In the genomic region with DNA sequence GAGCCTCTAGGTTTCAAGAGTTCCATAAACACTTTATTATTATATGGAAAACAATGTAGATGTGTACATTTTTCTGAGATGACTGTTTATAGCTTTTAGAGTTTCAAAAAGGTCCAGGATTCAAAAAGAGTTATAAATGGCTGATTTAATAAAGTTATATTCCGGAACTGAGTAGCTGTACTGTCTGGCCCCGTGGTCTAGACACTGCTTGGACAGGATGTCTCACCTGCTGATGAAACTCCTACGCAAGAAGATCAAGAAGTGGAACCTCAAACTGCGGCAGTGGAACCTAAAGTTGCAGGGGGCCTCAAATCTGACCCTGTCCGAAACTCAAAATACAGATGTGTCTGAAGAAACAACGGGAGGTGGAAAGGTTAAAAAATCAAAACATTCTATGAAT, we compare ENCODE assay signal across 22 cellular contexts.
DNase-seq lines count a peak whose midpoint lies in the region; ATAC-seq, FAIRE-seq and TF ChIP-seq lines count a peak whose summit lies in the region.
"Had no signal": no experiment of that assay in that cellular context is flagged by ENCODE, and none has a peak within 500 bp of the region (broad histone marks: within the 10 kb centered on the region; RNA-seq: fewer than 3 reads in every experiment).

No MANE protein-coding gene starts in this region.

- ATAC-seq in CD4-positive, CD25-positive, alpha-beta regulatory T cell (ENCODE audit: low read depth in 2 of 2) = no peak
- ATAC-seq in K562 (0 out of 3 replicates have a peak, but pooled peaks have one; percentile 22), GM18873 (IDR thresholded peaks at IDR 0.05; ENCODE audit: low FRiP score, unreplicated experiment) (no peak)
- no peak for ATAC-seq in natural killer cell treated with Interleukin-12 subunit alpha and Interleukin-12 subunit beta and Interleukin-15 and Interleukin-18, amount 100 ng/mL, for 72 hours
- ATAC-seq: A549, HepG2, Panc1 had no signal

- H3K4me1 Mint-ChIP-seq in CD4-positive, CD25-positive, alpha-beta regulatory T cell = peaks cover 4 to 20% (median 13%) of the 10 kb centered on the region in 4 donors
- H3K4me1 Mint-ChIP-seq in natural killer cell treated with Interleukin-12 subunit alpha and Interleukin-12 subunit beta and Interleukin-15 and Interleukin-18, amount 100 ng/mL, for 72 hours (ENCODE audit: low read depth in 2 of 2) = peaks cover 32 to 35% of the 10 kb centered on the region in 2 donors
- H3K4me1 Mint-ChIP-seq: B cell had no signal

- H3K9me1 ChIP-seq in K562 (ENCODE audit: control insufficient read depth, insufficient read depth, low read length) = no peaks in the 10 kb centered on the region

- no peaks in the 10 kb centered on the region for H3K9me3 ChIP-seq in CD4-positive, CD25-positive, alpha-beta regulatory T cell (ENCODE audit: control insufficient read depth in 2 of 2, low read length in 2 of 2)
- H3K9me3 ChIP-seq in OCI-LY7 (ENCODE audit: low read length) (no peaks in the 10 kb centered on the region), K562 (replicated peaks; ENCODE audit: control insufficient read depth, insufficient read depth, low read depth, low read length) (no peaks in the 10 kb centered on the region)
- H3K9me3 ChIP-seq: A549 had no signal

- no TSS peak for BruUV-seq in OCI-LY7 (replicated peaks; lab: Mats Ljungman, UMichigan)
- BruUV-seq in K562 (replicated peaks; lab: Mats Ljungman, UMichigan) = no TSS peak

- TF ChIP-seq EP300 in K562 (IDR thresholded peaks at IDR 0.05; ENCODE audit: low read length) = no peak; the same call in 1 of the 2 replicates

- in situ Hi-C loops in K562 (cut with MboI) = no loop called here

- H2AFZ ChIP-seq in OCI-LY7 (ENCODE audit: low read length) (no peak overlapping the region), K562 (ENCODE audit: low read depth, low read length) (no peak overlapping the region)

- no peak overlapping the region for H3K4me2 ChIP-seq in OCI-LY7 (ENCODE audit: low read length)
- no peak overlapping the region for H3K4me2 ChIP-seq in K562 (ENCODE audit: insufficient read depth, low read length)
- H3K4me2 ChIP-seq: A549 had no signal

- TF ChIP-seq RAD21 in K562 (CRISPR knock-in tag; conservative IDR thresholded peaks at IDR 0.05 in 1 of 2, IDR thresholded peaks at IDR 0.05 in 1 of 2) = no peak

- H3K4me3 ChIP-seq in CD4-positive, CD25-positive, alpha-beta regulatory T cell (ENCODE audit: low read depth, low read length) = no peak overlapping the region
- no peak overlapping the region for H3K4me3 ChIP-seq in OCI-LY7 (ENCODE audit: low read depth, low read length, poor library complexity, severe bottlenecking)
- H3K4me3 ChIP-seq in K562 = no peak overlapping the region
- H3K4me3 ChIP-seq: A549 had no signal

- no peaks in the 10 kb centered on the region for H3K4me1 ChIP-seq in CD4-positive, CD25-positive, alpha-beta regulatory T cell (ENCODE audit: control insufficient read depth, insufficient read depth, low read length, poor library complexity, severe bottlenecking)
- H3K4me1 ChIP-seq in OCI-LY7 (ENCODE audit: insufficient read depth, low read length, poor library complexity, severe bottlenecking) (no peaks in the 10 kb centered on the region), K562 (replicated peaks in 1 of 2; ENCODE audit: control insufficient read depth in 2 of 2, insufficient read depth in 2 of 2, low read length in 2 of 2) (no peaks in the 10 kb centered on the region)

- TF ChIP-seq CTCF in OCI-LY7 (conservative IDR thresholded peaks at IDR 0.05; ENCODE audit: low read length) (no peak), K562 (IDR thresholded peaks at IDR 0.05 in 2 of 3, conservative IDR thresholded peaks at IDR 0.05 in 1 of 3; ENCODE audit: insufficient read depth in 2 of 3, low read depth in 1 of 3, low read length in 3 of 3) (no peak)

- no peaks in the 10 kb centered on the region for H3K27me3 Mint-ChIP-seq in CD4-positive, CD25-positive, alpha-beta regulatory T cell
- no peaks in the 10 kb centered on the region for H3K27me3 Mint-ChIP-seq in natural killer cell treated with Interleukin-12 subunit alpha and Interleukin-12 subunit beta and Interleukin-15 and Interleukin-18, amount 100 ng/mL, for 72 hours
- H3K27me3 Mint-ChIP-seq: B cell had no signal

- no peak for TF ChIP-seq POLR2A in K562 (conservative IDR thresholded peaks at IDR 0.05)

- DNase-seq in CD4-positive, CD25-positive, alpha-beta regulatory T cell = no peak
- peak; percentile 24 for DNase-seq in OCI-LY7 (ENCODE audit: low spot score)
- DNase-seq in K562 (ENCODE audit: extremely low read depth in 1 of 4, low spot score in 3 of 4) = no peak
- DNase-seq in natural killer cell treated with Interleukin-12 subunit alpha and Interleukin-12 subunit beta and Interleukin-15 and Interleukin-18, amount 100 ng/mL, for 72 hours (ENCODE audit: low spot score) = no peak
- DNase-seq in activated CD4-positive, alpha-beta T cell treated with anti-CD3 and anti-CD28 coated beads, Interleukin-2, amount 50 U/mL, for 4 hours = no peak
- no peak for DNase-seq in NK-92 treated with Interleukin-12 subunit alpha and Interleukin-12 subunit beta, amount 100 ng/mL, for 24 hours (lab: John Stamatoyannopoulos, UW)
- DNase-seq in cortex of kidney (lab: John Stamatoyannopoulos, UW) = no peak
- DNase-seq: DMS79, H9, KBM-7, MM.1S, NCI-H1048, NCI-H1417 treated with DMSO at 0.1 percent for 48 hours, NCI-H187 treated with DMSO at 0.1 percent for 48 hours, NCI-H2107, NCI-H510A, NCI-H748 treated with DMSO at 0.1 percent for 48 hours had no signal

- no peaks in the 10 kb centered on the region for H3K27me3 ChIP-seq in CD4-positive, CD25-positive, alpha-beta regulatory T cell (ENCODE audit: control insufficient read depth, insufficient read depth, low read length)
- H3K27me3 ChIP-seq in K562 (ENCODE audit: control insufficient read depth in 2 of 2, insufficient read depth in 2 of 2, low read length in 2 of 2) = no peaks in the 10 kb centered on the region

- WGBS in K562 (ENCODE audit: insufficient coverage, low coverage, missing lambda C conversion rate) = 69% methylated on average over 6 of the region's 6 CpGs

- CTCF ChIA-PET in OCI-LY7 (lab: Charles Lee; ENCODE audit: unreplicated experiment) = no interaction called here
- CTCF ChIA-PET in K562 (lab: Yijun Ruan, JAX; ENCODE audit: low intra/inter-chr PET ratio) = no interaction called here

- H3K9me2 ChIP-seq in OCI-LY7 (ENCODE audit: insufficient read depth, low read length) = no peaks in the 10 kb centered on the region

- H3K36me3 Mint-ChIP-seq in CD4-positive, CD25-positive, alpha-beta regulatory T cell = peaks cover 54% of the 10 kb centered on the region
- peaks cover 8% of the 10 kb centered on the region for H3K36me3 Mint-ChIP-seq in natural killer cell treated with Interleukin-12 subunit alpha and Interleukin-12 subunit beta and Interleukin-15 and Interleukin-18, amount 100 ng/mL, for 72 hours

- POLR2A ChIA-PET in OCI-LY7 (lab: Charles Lee) = interaction anchor here (1.3 to 2.5 kb wide), 2 partner anchors 10 to 208 kb away, joined by 3 to 11 read pairs; no protein-coding TSS in a partner anchor
- POLR2A ChIA-PET in K562 (lab: Yijun Ruan, JAX) = interaction anchor here (1.4 kb wide), 1 partner anchor 11 kb away, joined by 3 read pairs; no protein-coding TSS in a partner anchor

- H3K79me2 ChIP-seq in OCI-LY7 (ENCODE audit: insufficient read depth, low read depth, low read length) = no peaks in the 10 kb centered on the region
- no peaks in the 10 kb centered on the region for H3K79me2 ChIP-seq in K562 (ENCODE audit: control insufficient read depth, insufficient read depth, low read length)

- no peaks in the 10 kb centered on the region for H4K20me1 ChIP-seq in OCI-LY7 (ENCODE audit: insufficient read depth, low read length)
- H4K20me1 ChIP-seq in K562 (replicated peaks; ENCODE audit: control insufficient read depth, insufficient read depth, low read length) = no peaks in the 10 kb centered on the region

- intact Hi-C loops in OCI-LY7 (cut with micrococcal nuclease; ENCODE audit: unreplicated experiment) (no loop called here), K562 (cut with micrococcal nuclease) (no loop called here)

- no peak overlapping the region for H3K9ac ChIP-seq in K562 (ENCODE audit: insufficient read depth in 1 of 2, low read depth in 2 of 2, low read length in 2 of 2)

- H3K36me3 ChIP-seq in CD4-positive, CD25-positive, alpha-beta regulatory T cell (ENCODE audit: control insufficient read depth, insufficient read depth, low read length) = peaks cover 70% of the 10 kb centered on the region
- H3K36me3 ChIP-seq in OCI-LY7 (ENCODE audit: insufficient read depth, low read length) (peaks cover 53% of the 10 kb centered on the region), K562 (ENCODE audit: control insufficient read depth, insufficient read depth, low read length) (peaks cover 29% of the 10 kb centered on the region; the same call in 2 of the 3 replicates)

- peak overlapping the region in 2 of 3 donors; percentile 32 to 42 for H3K27ac Mint-ChIP-seq in CD4-positive, CD25-positive, alpha-beta regulatory T cell
- H3K27ac Mint-ChIP-seq in natural killer cell treated with Interleukin-12 subunit alpha and Interleukin-12 subunit beta and Interleukin-15 and Interleukin-18, amount 100 ng/mL, for 72 hours = peak overlapping the region; percentile 37 to 74
- H3K27ac Mint-ChIP-seq: B cell, H9 had no signal

- no peak overlapping the region for H3K27ac ChIP-seq in CD4-positive, CD25-positive, alpha-beta regulatory T cell (ENCODE audit: insufficient read depth, low read length, poor library complexity, severe bottlenecking)
- H3K27ac ChIP-seq in OCI-LY7 (ENCODE audit: low read depth, low read length, poor library complexity, severe bottlenecking) = no peak overlapping the region
- H3K27ac ChIP-seq in K562 (ENCODE audit: extremely low read depth, low read depth, low read length) = no peak overlapping the region

- no peak overlapping the region for H3K4me3 Mint-ChIP-seq in CD4-positive, CD25-positive, alpha-beta regulatory T cell
- H3K4me3 Mint-ChIP-seq in natural killer cell treated with Interleukin-12 subunit alpha and Interleukin-12 subunit beta and Interleukin-15 and Interleukin-18, amount 100 ng/mL, for 72 hours = peak overlapping the region; percentile 5
- H3K4me3 Mint-ChIP-seq: B cell, H9 had no signal

- H3K9me3 Mint-ChIP-seq in CD4-positive, CD25-positive, alpha-beta regulatory T cell = no peaks in the 10 kb centered on the region
- no peaks in the 10 kb centered on the region for H3K9me3 Mint-ChIP-seq in natural killer cell treated with Interleukin-12 subunit alpha and Interleukin-12 subunit beta and Interleukin-15 and Interleukin-18, amount 100 ng/mL, for 72 hours
- H3K9me3 Mint-ChIP-seq: H9 had no signal

- FAIRE-seq in K562 (lab: Jason Lieb, UNC) = no peak
- FAIRE-seq: A549, HepG2 had no signal

TF ChIP-seq in K562, 482 proteins besides CTCF, POLR2A, EP300 and RAD21 (continues in another document):
- TF ChIP-seq ZNF175 (CRISPR knock-in tag; IDR thresholded peaks at IDR 0.05; ENCODE audit: low read depth) = peak; percentile 63; the same call in 1 of the 2 replicates
